Comparison of ENCODE assay signal across 1 cellular context in the genomic region with DNA sequence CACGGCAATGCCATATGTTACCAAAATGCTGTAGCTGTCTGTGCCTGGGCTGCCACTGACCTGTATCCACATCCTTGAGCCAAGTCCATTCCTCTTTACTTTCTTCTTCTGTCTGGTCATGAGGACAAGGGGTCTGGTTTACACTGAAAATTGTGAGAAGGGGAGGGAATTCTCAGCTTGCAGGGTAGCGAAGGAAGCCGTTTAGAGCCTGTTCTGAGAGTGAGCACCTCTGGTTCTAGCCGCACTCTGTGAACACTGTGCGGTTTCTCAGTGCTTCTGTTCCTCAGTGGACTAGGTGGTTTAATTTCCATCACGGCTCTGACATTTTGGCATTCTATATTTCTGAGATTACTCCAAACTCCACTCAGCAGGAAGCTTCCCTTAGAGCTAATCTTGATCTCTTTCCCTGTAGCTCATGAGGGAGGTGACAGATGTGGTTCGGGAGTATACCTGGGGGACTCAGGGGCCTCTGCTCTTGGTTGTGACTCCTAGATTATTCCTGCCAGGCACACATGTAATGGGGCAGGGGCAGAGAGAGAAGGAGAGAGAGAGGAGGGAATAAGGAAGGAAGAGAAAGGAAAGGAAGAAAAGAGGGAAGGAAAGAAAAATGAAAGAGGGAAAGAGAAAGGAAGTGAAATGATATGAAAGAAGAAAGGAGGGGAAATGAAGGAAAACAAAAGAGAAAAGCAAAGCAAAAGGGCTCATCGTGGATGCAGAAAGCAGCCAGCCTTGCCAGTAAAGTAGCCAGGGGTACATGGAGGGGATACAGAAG.
TF ChIP-seq lines count a peak whose summit lies in the region.

No MANE protein-coding gene starts in this region.

TF ChIP-seq in K562, 482 proteins besides CTCF, POLR2A, EP300 and RAD21:
- TF ChIP-seq ELF4 (CRISPR knock-in tag; IDR thresholded peaks at IDR 0.05) (peak; percentile 59; the same call in 1 of the 2 replicates), CHD4 (IDR thresholded peaks at IDR 0.05; ENCODE audit: insufficient read depth, insufficient replicate concordance, low read depth, low read length, poor library complexity, severe bottlenecking) (peak; percentile 53), THRAP3 (IDR thresholded peaks at IDR 0.05; ENCODE audit: borderline replicate concordance) (no peak), ZNF253 (CRISPR knock-in tag; conservative IDR thresholded peaks at IDR 0.05) (no peak)
- TF ChIP-seq, protein P1, sequence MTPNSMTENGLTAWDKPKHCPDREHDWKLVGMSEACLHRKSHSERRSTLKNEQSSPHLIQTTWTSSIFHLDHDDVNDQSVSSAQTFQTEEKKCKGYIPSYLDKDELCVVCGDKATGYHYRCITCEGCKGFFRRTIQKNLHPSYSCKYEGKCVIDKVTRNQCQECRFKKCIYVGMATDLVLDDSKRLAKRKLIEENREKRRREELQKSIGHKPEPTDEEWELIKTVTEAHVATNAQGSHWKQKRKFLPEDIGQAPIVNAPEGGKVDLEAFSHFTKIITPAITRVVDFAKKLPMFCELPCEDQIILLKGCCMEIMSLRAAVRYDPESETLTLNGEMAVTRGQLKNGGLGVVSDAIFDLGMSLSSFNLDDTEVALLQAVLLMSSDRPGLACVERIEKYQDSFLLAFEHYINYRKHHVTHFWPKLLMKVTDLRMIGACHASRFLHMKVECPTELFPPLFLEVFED (CRISPR knock-in tag; conservative IDR thresholded peaks at IDR 0.05): 0 out of 2 replicates have a peak, but pooled peaks have one; percentile 60
- TF ChIP-seq, protein P2, sequence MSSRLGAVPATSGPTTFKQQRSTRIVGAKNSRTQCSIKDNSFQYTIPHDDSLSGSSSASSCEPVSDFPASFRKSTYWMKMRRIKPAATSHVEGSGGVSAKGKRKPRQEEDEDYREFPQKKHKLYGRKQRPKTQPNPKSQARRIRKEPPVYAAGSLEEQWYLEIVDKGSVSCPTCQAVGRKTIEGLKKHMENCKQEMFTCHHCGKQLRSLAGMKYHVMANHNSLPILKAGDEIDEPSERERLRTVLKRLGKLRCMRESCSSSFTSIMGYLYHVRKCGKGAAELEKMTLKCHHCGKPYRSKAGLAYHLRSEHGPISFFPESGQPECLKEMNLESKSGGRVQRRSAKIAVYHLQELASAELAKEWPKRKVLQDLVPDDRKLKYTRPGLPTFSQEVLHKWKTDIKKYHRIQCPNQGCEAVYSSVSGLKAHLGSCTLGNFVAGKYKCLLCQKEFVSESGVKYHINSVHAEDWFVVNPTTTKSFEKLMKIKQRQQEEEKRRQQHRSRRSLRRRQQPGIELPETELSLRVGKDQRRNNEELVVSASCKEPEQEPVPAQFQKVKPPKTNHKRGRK (tag; IDR thresholded peaks at IDR 0.05): peak; percentile 83
- TF ChIP-seq, protein P3, sequence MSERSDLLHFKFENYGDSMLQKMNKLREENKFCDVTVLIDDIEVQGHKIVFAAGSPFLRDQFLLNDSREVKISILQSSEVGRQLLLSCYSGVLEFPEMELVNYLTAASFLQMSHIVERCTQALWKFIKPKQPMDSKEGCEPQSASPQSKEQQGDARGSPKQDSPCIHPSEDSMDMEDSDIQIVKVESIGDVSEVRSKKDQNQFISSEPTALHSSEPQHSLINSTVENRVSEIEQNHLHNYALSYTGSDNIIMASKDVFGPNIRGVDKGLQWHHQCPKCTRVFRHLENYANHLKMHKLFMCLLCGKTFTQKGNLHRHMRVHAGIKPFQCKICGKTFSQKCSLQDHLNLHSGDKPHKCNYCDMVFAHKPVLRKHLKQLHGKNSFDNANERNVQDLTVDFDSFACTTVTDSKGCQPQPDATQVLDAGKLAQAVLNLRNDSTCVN (CRISPR knock-in tag; IDR thresholded peaks at IDR 0.05): peak; percentile 87
